In genomic region chr5:137753986-137754235, GRCh38 we compare ENCODE assay signal across 8 cellular contexts. TPM values are rescaled to one million over a fixed set of nuclear protein-coding genes. Genes with fewer than 3 reads are reported as not detected.
DNase-seq lines count a peak whose midpoint lies in the region; ATAC-seq and TF ChIP-seq lines count a peak whose summit lies in the region.

No MANE protein-coding gene starts in this region.

- H3K27me3 ChIP-seq in ascending aorta (no peaks in the 10 kb centered on the region), left lung (no peaks in the 10 kb centered on the region), tibial artery (no peaks in the 10 kb centered on the region)

- TF ChIP-seq CTCF in ascending aorta (IDR thresholded peaks at IDR 0.05) (no peak), left lung (IDR thresholded peaks at IDR 0.05) (no peak), tibial artery (IDR thresholded peaks at IDR 0.05) (no peak)

- intact Hi-C loops in Right ventricle myocardium inferior (cut with DNase I) = loop anchor here (5.0 to 10.0 kb wide), 2 partner anchors 278 to 381 kb away; partner anchors contain the start of genes FAM13B and NME5
- intact Hi-C loops in cardiac septum (cut with DNase I) = loop anchor here (10.0 kb wide), 1 partner anchor 381 kb away; the partner anchor contains the start of gene NME5
- intact Hi-C loops in ascending aorta (cut with DNase I) = loop anchor here (2.0 to 5.0 kb wide), 2 partner anchors 132 to 279 kb away; partner anchors contain the start of gene FAM13B
- intact Hi-C loops in left lung (cut with DNase I) = no loop called here
- intact Hi-C loops in tibial artery (cut with DNase I; ENCODE audit: low total_unique reads) = loop anchor here (10.0 kb wide), 1 partner anchor 281 kb away; the partner anchor contains the start of gene FAM13B

- peaks cover 4 to 20% of the 10 kb centered on the region in 2 donors for H3K4me1 ChIP-seq in ascending aorta
- peaks cover 4 to 39% of the 10 kb centered on the region in 2 donors for H3K4me1 ChIP-seq in left lung
- peaks cover 0 to 35% (median 16%) of the 10 kb centered on the region in 4 donors for H3K4me1 ChIP-seq in tibial artery

- H3K36me3 ChIP-seq in ascending aorta (no peaks in the 10 kb centered on the region), left lung (no peaks in the 10 kb centered on the region), tibial artery (peaks cover 0 to 4% (median 0%) of the 10 kb centered on the region in 3 donors)

- H3K9me3 ChIP-seq in ascending aorta (no peaks in the 10 kb centered on the region), left lung (no peaks in the 10 kb centered on the region), tibial artery (no peaks in the 10 kb centered on the region)

- DNase-seq in Right ventricle myocardium inferior (ENCODE audit: missing footprints) (no peak), cardiac septum (ENCODE audit: low spot score) (no peak), ascending aorta (ENCODE audit: low spot score in 2 of 2) (no peak), left lung (no peak), tibial artery (no peak), DMS153 treated with DMSO at 0.1 percent for 48 hours (lab: John Stamatoyannopoulos, UW; ENCODE audit: unreplicated experiment) (no peak), NAMALWA (ENCODE audit: low spot score) (no peak)

- ATAC-seq in Right ventricle myocardium inferior (peak; percentile 28), HG03342 (IDR thresholded peaks at IDR 0.05; ENCODE audit: unreplicated experiment) (peak; percentile 8), left lung (no peak)

- H3K4me3 ChIP-seq in ascending aorta (peak overlapping the region; percentile 87 to 93), left lung (peak overlapping the region; percentile 74), tibial artery (peak overlapping the region; percentile 68 to 86)

- peak overlapping the region; percentile 99 to 100 for H3K27ac ChIP-seq in ascending aorta
- peak overlapping the region; percentile 99 for H3K27ac ChIP-seq in left lung
- H3K27ac ChIP-seq in tibial artery = peak overlapping the region; percentile 96 to 99

RNA-seq across cellular contexts. Expression of gene HNRNPA0, which starts 0.3 kb away (rescaled TPM):
- total RNA-seq in Right ventricle myocardium inferior = 12.1 TPM
- 20.0 TPM for total RNA-seq in cardiac septum
- total RNA-seq in ascending aorta = 8.6 TPM
- 10 to 100 TPM; 22.7 to 24.2 TPM for total RNA-seq in left lung

RNA-seq across cellular contexts. Expression of gene KLHL3, which starts 18.0 kb away (rescaled TPM):
- total RNA-seq in Right ventricle myocardium inferior (23.3 TPM), cardiac septum (35.1 TPM), ascending aorta (7.5 TPM), left lung (1 to 10 TPM; 5.4 to 5.5 TPM)

Comparison
In these comparisons a context has a peak if more than half of its experiments do, and no peak if none do; other contexts are left out.
1. intact Hi-C loops: an anchor here in Right ventricle myocardium inferior (5.0 to 10.0 kb wide), cardiac septum (10.0 kb wide), ascending aorta (2.0 to 5.0 kb wide) and tibial artery (10.0 kb wide); none called in left lung.